ENCODE assay signal across 8 cellular contexts in genomic region chr10:133262696-133263095, GRCh38. TPM values are rescaled to one million over a fixed set of nuclear protein-coding genes. Genes with fewer than 3 reads are reported as not detected.
DNase-seq lines count a peak whose midpoint lies in the region; ATAC-seq and TF ChIP-seq lines count a peak whose summit lies in the region.
"Had no signal": no experiment of that assay in that cellular context is flagged by ENCODE, and none has a peak within 500 bp of the region (broad histone marks: within the 10 kb centered on the region; RNA-seq: fewer than 3 reads in every experiment).

No MANE protein-coding gene starts in this region.

- TF ChIP-seq CTCF in PC-9 (conservative IDR thresholded peaks at IDR 0.05), result no peak

- peaks cover 56% of the 10 kb centered on the region for H3K4me1 Mint-ChIP-seq in activated T-helper 1 cell treated with anti-CD3 and anti-CD28 coated beads, Interleukin-12 subunit alpha, Interleukin-12 subunit beta, Interleukin-2, Interleukin-4 antibody, amounts not matched to agents 30 ng/mL and 10 ng/mL and 1 ng/mL, durations not matched to agents 14 hours and 24 hours and 36 hours (ENCODE audit: low read depth)
- peaks cover 17 to 66% (median 60%) of the 10 kb centered on the region in 4 donors for H3K4me1 Mint-ChIP-seq in naive thymus-derived CD8-positive, alpha-beta T cell

- peak overlapping the region; percentile 15 for H3K4me3 Mint-ChIP-seq in activated T-helper 1 cell treated with anti-CD3 and anti-CD28 coated beads, Interleukin-12 subunit alpha, Interleukin-12 subunit beta, Interleukin-2, Interleukin-4 antibody, amounts not matched to agents 30 ng/mL and 10 ng/mL and 1 ng/mL, durations not matched to agents 14 hours and 24 hours and 36 hours
- H3K4me3 Mint-ChIP-seq in naive thymus-derived CD8-positive, alpha-beta T cell, result peak overlapping the region in 9 of 10 donors; percentile 23 to 87 (median 73)

- peak overlapping the region; percentile 34 for H3K27ac Mint-ChIP-seq in activated T-helper 1 cell treated with anti-CD3 and anti-CD28 coated beads, Interleukin-12 subunit alpha, Interleukin-12 subunit beta, Interleukin-2, Interleukin-4 antibody, amounts not matched to agents 30 ng/mL and 10 ng/mL and 1 ng/mL, durations not matched to agents 14 hours and 24 hours and 36 hours
- peak overlapping the region in 7 of 10 donors; percentile 20 to 95 (median 81) for H3K27ac Mint-ChIP-seq in naive thymus-derived CD8-positive, alpha-beta T cell

- POLR2A ChIA-PET in naive thymus-derived CD8-positive, alpha-beta T cell (lab: Charles Lee), result interaction anchor here (0.6 to 4.0 kb wide), 2 partner anchors 12 to 34 kb away, joined by 3 to 39 read pairs; partner anchors contain the start of gene ADAM8
- POLR2A ChIA-PET in PC-9 (lab: Charles Lee; ENCODE audit: unreplicated experiment), result no interaction called here

- H3K36me3 Mint-ChIP-seq in activated T-helper 1 cell treated with anti-CD3 and anti-CD28 coated beads, Interleukin-12 subunit alpha, Interleukin-12 subunit beta, Interleukin-2, Interleukin-4 antibody, amounts not matched to agents 30 ng/mL and 10 ng/mL and 1 ng/mL, durations not matched to agents 14 hours and 24 hours and 36 hours (ENCODE audit: low read depth), result peaks cover 14% of the 10 kb centered on the region
- no peaks in the 10 kb centered on the region for H3K36me3 Mint-ChIP-seq in naive thymus-derived CD8-positive, alpha-beta T cell

- H3K27ac ChIP-seq in PC-9, result no peak overlapping the region
- H3K27ac ChIP-seq: suprapubic skin had no signal

- peaks cover 9% of the 10 kb centered on the region; the same call in 1 of the 2 replicates for H3F3A ChIP-seq in PC-9 (ENCODE audit: insufficient read depth, low read depth)

- no peak for ATAC-seq in naive thymus-derived CD8-positive, alpha-beta T cell

- no peaks in the 10 kb centered on the region for H3K36me3 ChIP-seq in PC-9 (ENCODE audit: low read depth)
- H3K36me3 ChIP-seq: suprapubic skin had no signal

- in situ Hi-C loops in KBM-7 (cut with MboI; ENCODE audit: low pct_unique_long_range_greater_than_20kb, low sequenced_read_pairs), result no loop called here

- H3K27me3 Mint-ChIP-seq in activated T-helper 1 cell treated with anti-CD3 and anti-CD28 coated beads, Interleukin-12 subunit alpha, Interleukin-12 subunit beta, Interleukin-2, Interleukin-4 antibody, amounts not matched to agents 30 ng/mL and 10 ng/mL and 1 ng/mL, durations not matched to agents 14 hours and 24 hours and 36 hours (ENCODE audit: insufficient read depth), result peaks cover 2% of the 10 kb centered on the region
- no peaks in the 10 kb centered on the region for H3K27me3 Mint-ChIP-seq in naive thymus-derived CD8-positive, alpha-beta T cell

- no peaks in the 10 kb centered on the region for H3K9me3 ChIP-seq in PC-9 (ENCODE audit: insufficient read depth, low read depth)
- H3K9me3 ChIP-seq: suprapubic skin had no signal

- H4K20me1 ChIP-seq in PC-9 (ENCODE audit: insufficient read depth), result no peaks in the 10 kb centered on the region

- CTCF ChIA-PET in PC-9 (lab: Charles Lee), result no interaction called here

- BruUV-seq in PC-9 (replicated peaks; lab: Mats Ljungman, UMichigan), result no TSS peak

- H2AFZ ChIP-seq in PC-9, result no peak overlapping the region

- H3K9me2 ChIP-seq in PC-9 (ENCODE audit: insufficient read depth), result no peaks in the 10 kb centered on the region

- H3K4me2 ChIP-seq in PC-9, result no peak overlapping the region; the same call in 1 of the 2 replicates

- H3K27me3 ChIP-seq in PC-9 (ENCODE audit: insufficient read depth, low read depth), result no peaks in the 10 kb centered on the region
- H3K27me3 ChIP-seq: suprapubic skin had no signal

- DNase-seq in COR-L47 (lab: John Stamatoyannopoulos, UW) (peak; percentile 78), HPDE6-E6E7 (ENCODE audit: extremely low spot score) (peak; percentile 48), midbrain (lab: John Stamatoyannopoulos, UW) (no peak), KBM-7 (no peak), PC-9 (no peak)
- no peak for DNase-seq in activated T-helper 1 cell treated with anti-CD3 and anti-CD28 coated beads, Interleukin-12 subunit alpha, Interleukin-12 subunit beta, Interleukin-2, Interleukin-4 antibody, amounts not matched to agents 30 ng/mL and 10 ng/mL and 1 ng/mL, durations not matched to agents 14 hours and 24 hours and 36 hours (ENCODE audit: low spot score)
- no peak for DNase-seq in naive thymus-derived CD8-positive, alpha-beta T cell

- no peaks in the 10 kb centered on the region for H3K9me3 Mint-ChIP-seq in activated T-helper 1 cell treated with anti-CD3 and anti-CD28 coated beads, Interleukin-12 subunit alpha, Interleukin-12 subunit beta, Interleukin-2, Interleukin-4 antibody, amounts not matched to agents 30 ng/mL and 10 ng/mL and 1 ng/mL, durations not matched to agents 14 hours and 24 hours and 36 hours
- H3K9me3 Mint-ChIP-seq in naive thymus-derived CD8-positive, alpha-beta T cell, result no peaks in the 10 kb centered on the region

- intact Hi-C loops in activated T-helper 1 cell treated with anti-CD3 and anti-CD28 coated beads, Interleukin-12 subunit alpha, Interleukin-12 subunit beta, Interleukin-2, Interleukin-4 antibody, amounts not matched to agents 30 ng/mL and 10 ng/mL and 1 ng/mL, durations not matched to agents 14 hours and 24 hours and 36 hours (cut with micrococcal nuclease), result loop anchor here (1.0 to 5.0 kb wide), 3 partner anchors 95 to 725 kb away; partner anchors contain the start of genes INPP5A and PAOX
- intact Hi-C loops in PC-9 (cut with micrococcal nuclease; ENCODE audit: unreplicated experiment), result no loop called here

- H3K4me1 ChIP-seq in PC-9 (replicated peaks; ENCODE audit: insufficient read depth), result peaks cover 40% of the 10 kb centered on the region

- no peaks in the 10 kb centered on the region for H3K79me2 ChIP-seq in PC-9 (ENCODE audit: low read depth)

- no peak overlapping the region for H3K4me3 ChIP-seq in PC-9

RNA-seq across cellular contexts. Expression of gene ADAM8, which starts 14.0 kb away (rescaled TPM):
- 133 and 138 TPM in 2 replicates for total RNA-seq in activated T-helper 1 cell treated with anti-CD3 and anti-CD28 coated beads, Interleukin-12 subunit alpha, Interleukin-12 subunit beta, Interleukin-2, Interleukin-4 antibody, amounts not matched to agents 30 ng/mL and 10 ng/mL and 1 ng/mL, durations not matched to agents 14 hours and 24 hours and 36 hours
- 1 to 10 TPM; 8.5 to 9.4 TPM for total RNA-seq in naive thymus-derived CD8-positive, alpha-beta T cell
- polyA plus RNA-seq in naive thymus-derived CD8-positive, alpha-beta T cell, result 10 to 100 TPM in 1 of 3 donors, 1 to 10 TPM in 2; 7.8 to 28.4 (median 9.5) TPM
- 18.3 and 31.5 TPM in 2 replicates for total RNA-seq in PC-9 (2021)

RNA-seq across cellular contexts. Expression of gene VENTX, which starts 25.0 kb away (rescaled TPM):
- not detected in 2 replicates for total RNA-seq in activated T-helper 1 cell treated with anti-CD3 and anti-CD28 coated beads, Interleukin-12 subunit alpha, Interleukin-12 subunit beta, Interleukin-2, Interleukin-4 antibody, amounts not matched to agents 30 ng/mL and 10 ng/mL and 1 ng/mL, durations not matched to agents 14 hours and 24 hours and 36 hours
- not detected for total RNA-seq in naive thymus-derived CD8-positive, alpha-beta T cell
- not detected for polyA plus RNA-seq in naive thymus-derived CD8-positive, alpha-beta T cell
- total RNA-seq in PC-9 (2021), result not detected in 2 replicates

RNA-seq across cellular contexts. Expression of gene UTF1, which starts 32.7 kb away (rescaled TPM):
- total RNA-seq in activated T-helper 1 cell treated with anti-CD3 and anti-CD28 coated beads, Interleukin-12 subunit alpha, Interleukin-12 subunit beta, Interleukin-2, Interleukin-4 antibody, amounts not matched to agents 30 ng/mL and 10 ng/mL and 1 ng/mL, durations not matched to agents 14 hours and 24 hours and 36 hours, result 0.17 TPM in 1 of 2 replicates, not detected in the other
- total RNA-seq in naive thymus-derived CD8-positive, alpha-beta T cell, result not detected
- not detected for polyA plus RNA-seq in naive thymus-derived CD8-positive, alpha-beta T cell
- total RNA-seq in PC-9 (2021), result not detected in 2 replicates
- total RNA-seq: suprapubic skin had no signal

RNA-seq across cellular contexts. Expression of gene TUBGCP2, which starts 46.0 kb away (rescaled TPM):
- total RNA-seq in activated T-helper 1 cell treated with anti-CD3 and anti-CD28 coated beads, Interleukin-12 subunit alpha, Interleukin-12 subunit beta, Interleukin-2, Interleukin-4 antibody, amounts not matched to agents 30 ng/mL and 10 ng/mL and 1 ng/mL, durations not matched to agents 14 hours and 24 hours and 36 hours, result 57.6 and 65.0 TPM in 2 replicates
- 10 to 100 TPM; 61.4 to 72.9 TPM for total RNA-seq in naive thymus-derived CD8-positive, alpha-beta T cell
- 10 to 100 TPM; 24.7 to 35.6 (median 32.0) TPM for polyA plus RNA-seq in naive thymus-derived CD8-positive, alpha-beta T cell
- total RNA-seq in PC-9 (2021), result 40.7 and 52.8 TPM in 2 replicates

RNA-seq across cellular contexts. Expression of gene ZNF511, which starts 46.0 kb away (rescaled TPM):
- 69.6 and 76.3 TPM in 2 replicates for total RNA-seq in activated T-helper 1 cell treated with anti-CD3 and anti-CD28 coated beads, Interleukin-12 subunit alpha, Interleukin-12 subunit beta, Interleukin-2, Interleukin-4 antibody, amounts not matched to agents 30 ng/mL and 10 ng/mL and 1 ng/mL, durations not matched to agents 14 hours and 24 hours and 36 hours
- total RNA-seq in naive thymus-derived CD8-positive, alpha-beta T cell, result 10 to 100 TPM; 38.0 to 38.3 TPM
- 10 to 100 TPM; 75.9 to 80.4 (median 79.2) TPM for polyA plus RNA-seq in naive thymus-derived CD8-positive, alpha-beta T cell
- 40.1 and 44.7 TPM in 2 replicates for total RNA-seq in PC-9 (2021)

Comparison
In these comparisons a context has a peak if more than half of its experiments do, and no peak if none do; other contexts are left out.
1. DNase-seq: peak in COR-L47 (single experiment) and HPDE6-E6E7 (single experiment); none in activated T-helper 1 cell treated with anti-CD3 and anti-CD28 coated beads, Interleukin-12 subunit alpha, Interleukin-12 subunit beta, Interleukin-2, Interleukin-4 antibody, amounts not matched to agents 30 ng/mL and 10 ng/mL and 1 ng/mL, durations not matched to agents 14 hours and 24 hours and 36 hours (single experiment), naive thymus-derived CD8-positive, alpha-beta T cell (0 of 10), midbrain (single experiment), KBM-7 (single experiment) and PC-9 (0 of 2).